In genomic region chr5:176117699-176118238, GRCh38 we compare ENCODE assay signal across 6 cellular contexts.
A peak's percentile ranks its signal among the peaks of the same experiment; 100 is the strongest.
DNase-seq lines count a peak whose midpoint lies in the region; ATAC-seq and TF ChIP-seq lines count a peak whose summit lies in the region.
"Not testable (repeated sequence)": the region's sequence is repeated elsewhere in the genome, so short reads cannot be mapped to it uniquely, and the experiment has no call there.

No MANE protein-coding gene starts in this region.

- DNase-seq in LNCaP clone FGC (ENCODE audit: low read depth) (peak; percentile 59), MCF 10A (ENCODE audit: unreplicated experiment) (peak; percentile 30), fibroblast of villous mesenchyme (ENCODE audit: low read depth) (peak; percentile 15), myocyte (ENCODE audit: low read depth) (peak; percentile 1), stomach (peak; percentile 39)
- not testable (repeated sequence) for DNase-seq in psoas muscle

- not testable (repeated sequence) for H3K4me3 Mint-ChIP-seq in MCF 10A (ENCODE audit: unreplicated experiment)

- not testable (repeated sequence) for H3K9me3 Mint-ChIP-seq in MCF 10A (ENCODE audit: unreplicated experiment)

- not testable (repeated sequence) for TF ChIP-seq EP300 in stomach (IDR thresholded peaks at IDR 0.05)

- H3K27me3 ChIP-seq in psoas muscle (ENCODE audit: insufficient read depth in 3 of 3, low read length in 2 of 3); stomach: not testable (repeated sequence)

- not testable (repeated sequence) for H3K27ac Mint-ChIP-seq in MCF 10A (ENCODE audit: low read depth, unreplicated experiment)

- CTCF ChIA-PET in MCF 10A (lab: Yijun Ruan, JAX): not testable (repeated sequence)

- WGBS in psoas muscle, 3 donors: 10 to 15% (median 12%) methylated on average over 2 of the region's 8 CpGs
- 11 to 31% (median 16%) methylated on average over 1 to 3 of the region's 8 CpGs for WGBS in stomach, 5 donors

- intact Hi-C loops in MCF 10A (cut with micrococcal nuclease); psoas muscle (cut with DNase I); stomach (cut with DNase I; ENCODE audit: low total_unique reads): not testable (repeated sequence)

- not testable (repeated sequence) for H3K27me3 Mint-ChIP-seq in MCF 10A (ENCODE audit: insufficient read depth, unreplicated experiment)

- H3K36me3 Mint-ChIP-seq in MCF 10A (ENCODE audit: insufficient read depth, unreplicated experiment): not testable (repeated sequence)

- ATAC-seq in psoas muscle: peak in 3 of 4 donors; percentile 50 to 86 (median 57)

- BruUV-seq in MCF 10A (replicated peaks; lab: Mats Ljungman, UMichigan): not testable (repeated sequence)

- not testable (repeated sequence) for H3K27ac ChIP-seq in psoas muscle, stomach

- H3K4me1 ChIP-seq in psoas muscle, stomach: not testable (repeated sequence)

- TF ChIP-seq CTCF in LNCaP clone FGC (IDR thresholded peaks at IDR 0.05; ENCODE audit: control insufficient read depth, extremely low read depth, insufficient read depth); MCF 10A (IDR thresholded peaks at IDR 0.05; ENCODE audit: unreplicated experiment); fibroblast of villous mesenchyme (IDR thresholded peaks at IDR 0.05; ENCODE audit: insufficient read depth, low read depth, low read length); psoas muscle (IDR thresholded peaks at IDR 0.05); stomach (IDR thresholded peaks at IDR 0.05): not testable (repeated sequence)

- H3K4me3 ChIP-seq in LNCaP clone FGC (ENCODE audit: low read depth, low read length); fibroblast of villous mesenchyme (ENCODE audit: low read depth, low read length); psoas muscle; stomach: not testable (repeated sequence)

- H3K4me1 Mint-ChIP-seq in MCF 10A (ENCODE audit: insufficient read depth, unreplicated experiment): not testable (repeated sequence)

- not testable (repeated sequence) for H3K9me3 ChIP-seq in psoas muscle, stomach

- TF ChIP-seq POLR2A in stomach (IDR thresholded peaks at IDR 0.05): not testable (repeated sequence)

- not testable (repeated sequence) for H3K36me3 ChIP-seq in psoas muscle (ENCODE audit: insufficient read depth in 1 of 2, low read depth in 1 of 2); stomach

- POLR2A ChIA-PET in MCF 10A (lab: Yijun Ruan, JAX): not testable (repeated sequence)
